Comparison of ENCODE assay signal across 15 cellular contexts in genomic region chr7:77460057-77460486, GRCh38. TPM values are rescaled to one million over a fixed set of nuclear protein-coding genes. Genes with fewer than 3 reads are reported as not detected.
A peak's percentile ranks its signal among the peaks of the same experiment; 100 is the strongest.
DNase-seq lines count a peak whose midpoint lies in the region; ATAC-seq and TF ChIP-seq lines count a peak whose summit lies in the region.
"Had no signal": no experiment of that assay in that cellular context is flagged by ENCODE, and none has a peak within 500 bp of the region (broad histone marks: within the 10 kb centered on the region; RNA-seq: fewer than 3 reads in every experiment).

No MANE protein-coding gene starts in this region.

- H3K36me3 ChIP-seq in Caco-2 (ENCODE audit: control insufficient read depth, insufficient read depth, low read length) (no peaks in the 10 kb centered on the region), smooth muscle cell (ENCODE audit: low read depth) (no peaks in the 10 kb centered on the region)
- H3K36me3 ChIP-seq: BLaER1 treated with 17β-estradiol and CSF1 and Interleukin-3, amounts not matched to agents 10 nM and 100 nM had no signal

- H3K4me1 ChIP-seq in Caco-2 (peaks cover 34% of the 10 kb centered on the region), smooth muscle cell (ENCODE audit: low read depth) (no peaks in the 10 kb centered on the region)

- intact Hi-C loops in Caco-2 (cut with micrococcal nuclease; ENCODE audit: unreplicated experiment) = loop anchor here (1.0 kb wide), 1 partner anchor 78 kb away; no protein-coding TSS in a partner anchor

- DNase-seq in Caco-2 (peak; percentile 53 to 62), LoVo (ENCODE audit: low spot score) (peak; percentile 38), left lobe of liver (ENCODE audit: low spot score) (no peak), KG1 (lab: John Stamatoyannopoulos, UW) (no peak), smooth muscle cell (lab: John Stamatoyannopoulos, UW; ENCODE audit: unreplicated experiment) (no peak)
- no peak for DNase-seq in central memory CD4-positive, alpha-beta T cell
- DNase-seq: activated CD4-positive, alpha-beta T cell treated with anti-CD3 and anti-CD28 coated beads for 4 hours; anterior cingulate cortex; GF-D8; hypothalamus; NCI-H1436 treated with DMSO at 0.1 percent for 48 hours; stimulated activated naive B cell treated with anti-CD40 and anti-IgM and Interleukin-4, amounts not matched to agents 10 μg/mL and 1 μg/mL and 100 μg/mL, for 72 hours had no signal

- TF ChIP-seq CTCF in Caco-2 (IDR thresholded peaks at IDR 0.05; ENCODE audit: insufficient read depth in 1 of 2, low read depth in 1 of 2, low read length in 1 of 2, severe bottlenecking in 1 of 2, unreplicated experiment in 1 of 2) (peak; percentile 36 to 56), VCaP (conservative IDR thresholded peaks at IDR 0.05) (peak; percentile 69), smooth muscle cell (IDR thresholded peaks at IDR 0.05; ENCODE audit: borderline replicate concordance, insufficient read depth, poor library complexity, severe bottlenecking) (no peak)

- CTCF ChIA-PET in Caco-2 (lab: Charles Lee) = no interaction called here

- H3F3A ChIP-seq in smooth muscle cell (ENCODE audit: low read depth) = no peaks in the 10 kb centered on the region

- H3K4me3 Mint-ChIP-seq in Caco-2 (ENCODE audit: unreplicated experiment) = no peak overlapping the region
- H3K4me3 Mint-ChIP-seq: stimulated activated naive B cell treated with anti-CD40 and anti-IgM and Interleukin-4, amounts not matched to agents 10 μg/mL and 1 μg/mL and 100 μg/mL, for 72 hours had no signal

- H3K36me3 Mint-ChIP-seq in Caco-2 (ENCODE audit: insufficient read depth, unreplicated experiment) = no peaks in the 10 kb centered on the region
- H3K36me3 Mint-ChIP-seq: stimulated activated naive B cell treated with anti-CD40 and anti-IgM and Interleukin-4, amounts not matched to agents 10 μg/mL and 1 μg/mL and 100 μg/mL, for 72 hours had no signal

- 44% methylated on average over 3 of the region's 3 CpGs for WGBS in smooth muscle cell (ENCODE audit: low lambda C conversion rate)

- H3K27me3 Mint-ChIP-seq in Caco-2 (ENCODE audit: insufficient read depth, unreplicated experiment) = no peaks in the 10 kb centered on the region
- H3K27me3 Mint-ChIP-seq: stimulated activated naive B cell treated with anti-CD40 and anti-IgM and Interleukin-4, amounts not matched to agents 10 μg/mL and 1 μg/mL and 100 μg/mL, for 72 hours had no signal

- H3K9ac ChIP-seq in smooth muscle cell (ENCODE audit: low read depth) = no peak overlapping the region
- H3K9ac ChIP-seq: BLaER1 treated with 17β-estradiol and CSF1 and Interleukin-3, amounts not matched to agents 10 nM and 100 nM had no signal

- H4K20me1 ChIP-seq in smooth muscle cell (ENCODE audit: low read depth) = no peaks in the 10 kb centered on the region
- H4K20me1 ChIP-seq: BLaER1 treated with 17β-estradiol and CSF1 and Interleukin-3, amounts not matched to agents 10 nM and 100 nM had no signal

- no peaks in the 10 kb centered on the region for H3K9me3 Mint-ChIP-seq in Caco-2 (ENCODE audit: unreplicated experiment)
- H3K9me3 Mint-ChIP-seq: stimulated activated naive B cell treated with anti-CD40 and anti-IgM and Interleukin-4, amounts not matched to agents 10 μg/mL and 1 μg/mL and 100 μg/mL, for 72 hours had no signal

- H2AFZ ChIP-seq in smooth muscle cell (ENCODE audit: low read depth) = no peak overlapping the region

- H3K9me3 ChIP-seq in Caco-2 = no peaks in the 10 kb centered on the region; the same call in 1 of the 2 replicates
- no peaks in the 10 kb centered on the region for H3K9me3 ChIP-seq in smooth muscle cell (replicated peaks; ENCODE audit: low read depth)
- H3K9me3 ChIP-seq: BLaER1 treated with 17β-estradiol and CSF1 and Interleukin-3, amounts not matched to agents 10 nM and 100 nM had no signal

- no TSS peak for BruUV-seq in Caco-2 (replicated peaks; lab: Mats Ljungman, UMichigan)

- peak; percentile 46 for ATAC-seq in left lobe of liver
- no peak for ATAC-seq in GM19463 (IDR thresholded peaks at IDR 0.05; ENCODE audit: unreplicated experiment)
- ATAC-seq: stimulated activated naive B cell treated with anti-CD40 and anti-IgM and Interleukin-4, amounts not matched to agents 10 μg/mL and 1 μg/mL and 100 μg/mL, for 72 hours had no signal

- H3K27ac ChIP-seq in VCaP (peak overlapping the region; percentile 47), smooth muscle cell (ENCODE audit: low read depth) (no peak overlapping the region)

- no peak overlapping the region for H3K27ac Mint-ChIP-seq in Caco-2 (ENCODE audit: unreplicated experiment)
- H3K27ac Mint-ChIP-seq: stimulated activated naive B cell treated with anti-CD40 and anti-IgM and Interleukin-4, amounts not matched to agents 10 μg/mL and 1 μg/mL and 100 μg/mL, for 72 hours had no signal

- POLR2A ChIA-PET in Caco-2 (lab: Charles Lee) = no interaction called here

- H3K4me3 ChIP-seq in Caco-2 (ENCODE audit: low read depth, low read length) = no peak overlapping the region
- H3K4me3 ChIP-seq in smooth muscle cell = no peak overlapping the region
- H3K4me3 ChIP-seq: BLaER1 treated with 17β-estradiol and CSF1 and Interleukin-3, amounts not matched to agents 10 nM and 100 nM had no signal

- H3K27me3 ChIP-seq in Caco-2 (replicated peaks; ENCODE audit: control insufficient read depth, insufficient read depth, low read length) = no peaks in the 10 kb centered on the region
- peaks cover 3% of the 10 kb centered on the region for H3K27me3 ChIP-seq in smooth muscle cell (ENCODE audit: low read depth)
- H3K27me3 ChIP-seq: BLaER1 treated with 17β-estradiol and CSF1 and Interleukin-3, amounts not matched to agents 10 nM and 100 nM had no signal

- peaks cover 25% of the 10 kb centered on the region for H3K4me1 Mint-ChIP-seq in Caco-2 (ENCODE audit: low read depth, unreplicated experiment)

- H3K4me2 ChIP-seq in smooth muscle cell = no peak overlapping the region

- H3K79me2 ChIP-seq in smooth muscle cell (ENCODE audit: low read depth) = no peaks in the 10 kb centered on the region

RNA-seq across cellular contexts. Expression of gene GSAP, which starts 43.9 kb away (rescaled TPM):
- total RNA-seq in Caco-2 (2022) = 25.7 and 27.1 TPM in 2 replicates
- 24.3 TPM for total RNA-seq in left lobe of liver
- total RNA-seq in smooth muscle cell = 0.94 and 3.2 TPM in 2 replicates
- polyA plus RNA-seq in smooth muscle cell = 0.45 and 1.1 TPM in 2 replicates

Comparison
In these comparisons a context has a peak if more than half of its experiments do, and no peak if none do; other contexts are left out.
1. DNase-seq: peak in Caco-2 (2 of 2) and LoVo (single experiment); none in left lobe of liver (single experiment), KG1 (single experiment), central memory CD4-positive, alpha-beta T cell (single experiment) and smooth muscle cell (single experiment).